In genomic region chr9:92620870-92621269, GRCh38 we compare ENCODE assay signal across 11 cellular contexts.
"Had no signal": no experiment of that assay in that cellular context is flagged by ENCODE, and none has a peak within 500 bp of the region (broad histone marks: within the 10 kb centered on the region; RNA-seq: fewer than 3 reads in every experiment).

No MANE protein-coding gene starts in this region.

- ATAC-seq: activated CD4-positive, alpha-beta T cell treated with anti-CD3 and anti-CD28 coated beads for 36 hours; activated CD8-positive, alpha-beta T cell treated with anti-CD3 and anti-CD28 coated beads for 36 hours; activated T-helper 17 cell treated with anti-CD3 and anti-CD28 coated beads, Interleukin-2, amount 50 U/mL, for 72 hours; stimulated activated memory B cell treated with anti-CD40 and anti-IgM and Interleukin-4, amounts not matched to agents 10 μg/mL and 1 μg/mL and 100 μg/mL, for 72 hours; T-helper 17 cell had no signal

- H3K4me1 ChIP-seq: SJCRH30, upper lobe of right lung had no signal

- DNase-seq: activated CD4-positive, alpha-beta T cell treated with anti-CD3 and anti-CD28 coated beads for 36 hours; activated CD8-positive, alpha-beta T cell treated with anti-CD3 and anti-CD28 coated beads for 36 hours; activated naive CD4-positive, alpha-beta T cell treated with Interleukin-2 at 50 U/mL for 16 hours; anterior cingulate cortex; SJCRH30; stimulated activated CD4-positive, alpha-beta T cell treated with anti-CD3 and anti-CD28 coated beads, Interleukin-12 subunit alpha, Interleukin-12 subunit beta, amount 100 ng/mL, for 4 hours; stimulated activated CD4-positive, alpha-beta T cell treated with anti-CD3 and anti-CD28 coated beads, Interleukin-2, amount 100 ng/mL, for 24 hours; T-helper 17 cell; upper lobe of right lung had no signal

- H3K27ac ChIP-seq: SJCRH30, upper lobe of right lung had no signal

- H3K9me3 ChIP-seq: SJCRH30, upper lobe of right lung had no signal

- H3K4me3 ChIP-seq: SJCRH30, upper lobe of right lung had no signal

- H3K27me3 ChIP-seq: SJCRH30, upper lobe of right lung had no signal
